In genomic region chr2:60484080-60484737, GRCh38 we compare ENCODE assay signal across 11 cellular contexts.
DNase-seq lines count a peak whose midpoint lies in the region; ATAC-seq and TF ChIP-seq lines count a peak whose summit lies in the region.
"Had no signal": no experiment of that assay in that cellular context is flagged by ENCODE, and none has a peak within 500 bp of the region (broad histone marks: within the 10 kb centered on the region; RNA-seq: fewer than 3 reads in every experiment).

No MANE protein-coding gene starts in this region.

- no peak overlapping the region for H2BK12ac ChIP-seq in mesenchymal stem cell (ENCODE audit: low read length in 2 of 2)

- H2BK5ac ChIP-seq in mesenchymal stem cell (ENCODE audit: low read depth, low read length, poor library complexity, severe bottlenecking), result no peak overlapping the region

- H3K4me2 ChIP-seq in BLaER1 treated with 17β-estradiol and CSF1 and Interleukin-3, amounts not matched to agents 10 nM and 100 nM, result peak overlapping the region; percentile 43 to 89 (median 74)
- peak overlapping the region; percentile 45 for H3K4me2 ChIP-seq in mesenchymal stem cell (ENCODE audit: low read length, poor library complexity, severe bottlenecking)

- H2BK120ac ChIP-seq in mesenchymal stem cell (ENCODE audit: low read depth, low read length), result no peak overlapping the region

- H3K27ac ChIP-seq in BLaER1 treated with 17β-estradiol and CSF1 and Interleukin-3, amounts not matched to agents 10 nM and 100 nM, result peak overlapping the region in 10 of 11 experiments; percentile 23 to 75 (median 54); a peak in 20 of 22 replicates
- H3K27ac ChIP-seq in mesenchymal stem cell (ENCODE audit: low read length, poor library complexity, severe bottlenecking) (peak overlapping the region; percentile 44), gastroesophageal sphincter (no peak overlapping the region)
- H3K27ac ChIP-seq: foreskin keratinocyte had no signal

- H3K9me3 Mint-ChIP-seq in brain, result no peaks in the 10 kb centered on the region

- peaks cover 60 to 83% (median 66%) of the 10 kb centered on the region in 10 experiments for H3K4me1 ChIP-seq in BLaER1 treated with 17β-estradiol and CSF1 and Interleukin-3, amounts not matched to agents 10 nM and 100 nM
- H3K4me1 ChIP-seq in mesenchymal stem cell (ENCODE audit: control insufficient read depth, insufficient read depth, low read depth, low read length) (peaks cover 21% of the 10 kb centered on the region), gastroesophageal sphincter (peaks cover 0 to 5% (median 0%) of the 10 kb centered on the region in 3 donors)

- DNase-seq in mesenchymal stem cell (peak; percentile 60), 8988T (no peak)
- DNase-seq in stimulated activated CD8-positive, alpha-beta memory T cell treated with anti-CD3 and anti-CD28 coated beads, Interleukin-4, amount 100 ng/mL, for 48 hours, result no peak
- DNase-seq: DMS153, foreskin keratinocyte, NCI-H82 had no signal

- no peak overlapping the region for H2AK5ac ChIP-seq in mesenchymal stem cell (ENCODE audit: low read length, severe bottlenecking)

- no peaks in the 10 kb centered on the region for H3K27me3 ChIP-seq in BLaER1 treated with 17β-estradiol and CSF1 and Interleukin-3, amounts not matched to agents 10 nM and 100 nM
- H3K27me3 ChIP-seq in mesenchymal stem cell (ENCODE audit: control insufficient read depth in 1 of 2, insufficient read depth in 1 of 2, low read length in 2 of 2) (no peaks in the 10 kb centered on the region), gastroesophageal sphincter (no peaks in the 10 kb centered on the region)
- H3K27me3 ChIP-seq: foreskin keratinocyte had no signal

- H3K4me3 Mint-ChIP-seq in brain, result peak overlapping the region in 4 of 5 experiments; percentile 10 to 62 (median 40)

- H4K20me1 ChIP-seq in BLaER1 treated with 17β-estradiol and CSF1 and Interleukin-3, amounts not matched to agents 10 nM and 100 nM, result peaks cover 0 to 63% (median 0%) of the 10 kb centered on the region in 11 experiments; a peak in 7 of 22 replicates

- H3K4me1 Mint-ChIP-seq in brain, result peaks cover 92% of the 10 kb centered on the region

- H3K9ac ChIP-seq in BLaER1 treated with 17β-estradiol and CSF1 and Interleukin-3, amounts not matched to agents 10 nM and 100 nM, result peak overlapping the region; percentile 3 to 61 (median 33); a peak in 14 of 22 replicates
- peak overlapping the region; percentile 5 for H3K9ac ChIP-seq in mesenchymal stem cell (ENCODE audit: low read length)

- peaks cover 21% of the 10 kb centered on the region for H3K79me1 ChIP-seq in mesenchymal stem cell (replicated peaks; ENCODE audit: low read length, poor library complexity, severe bottlenecking)

- H3K4ac ChIP-seq in mesenchymal stem cell (ENCODE audit: low read depth in 1 of 2, low read length in 2 of 2), result peak overlapping the region in 1 of 2 experiments; percentile 35

- H3K36me3 ChIP-seq in BLaER1 treated with 17β-estradiol and CSF1 and Interleukin-3, amounts not matched to agents 10 nM and 100 nM, result peaks cover 0 to 97% (median 62%) of the 10 kb centered on the region in 11 experiments; a peak in 15 of 22 replicates
- H3K36me3 ChIP-seq in mesenchymal stem cell (ENCODE audit: control insufficient read depth in 1 of 2, insufficient read depth in 2 of 2, low read depth in 1 of 2, low read length in 2 of 2), result peaks cover 0 to 5% of the 10 kb centered on the region in 2 experiments
- no peaks in the 10 kb centered on the region for H3K36me3 ChIP-seq in gastroesophageal sphincter

- no peak overlapping the region for H3K14ac ChIP-seq in mesenchymal stem cell (ENCODE audit: low read length in 2 of 2)

- H2BK15ac ChIP-seq in mesenchymal stem cell (ENCODE audit: low read depth, poor library complexity, severe bottlenecking), result no peak overlapping the region

- TF ChIP-seq CTCF in brain (conservative IDR thresholded peaks at IDR 0.05) (no peak), gastroesophageal sphincter (IDR thresholded peaks at IDR 0.05) (no peak)

- H3K18ac ChIP-seq in mesenchymal stem cell (ENCODE audit: low read depth in 1 of 2, low read length in 2 of 2), result no peak overlapping the region

- peaks cover 0 to 6% (median 0%) of the 10 kb centered on the region in 11 experiments; a peak in 1 of 22 replicates for H3K9me3 ChIP-seq in BLaER1 treated with 17β-estradiol and CSF1 and Interleukin-3, amounts not matched to agents 10 nM and 100 nM (replicated peaks in 1 of 11)
- H3K9me3 ChIP-seq in mesenchymal stem cell (ENCODE audit: control insufficient read depth, low read length) (no peaks in the 10 kb centered on the region), gastroesophageal sphincter (no peaks in the 10 kb centered on the region)

- ATAC-seq in HG02763 (IDR thresholded peaks at IDR 0.05; ENCODE audit: unreplicated experiment), result peak; percentile 36
- ATAC-seq in HG03439 (IDR thresholded peaks at IDR 0.05; ENCODE audit: unreplicated experiment), result no peak
- ATAC-seq in gastroesophageal sphincter, result no peak

- H4K91ac ChIP-seq in mesenchymal stem cell (ENCODE audit: low read length), result no peak overlapping the region

- H3K4me3 ChIP-seq in BLaER1 treated with 17β-estradiol and CSF1 and Interleukin-3, amounts not matched to agents 10 nM and 100 nM, result peak overlapping the region in 5 of 10 experiments; percentile 6 to 49 (median 22); a peak in 4 of 20 replicates
- H3K4me3 ChIP-seq in mesenchymal stem cell (ENCODE audit: insufficient read depth in 1 of 2, low read depth in 1 of 2, low read length in 2 of 2) (no peak overlapping the region), gastroesophageal sphincter (no peak overlapping the region)

- no peaks in the 10 kb centered on the region for H3K27me3 Mint-ChIP-seq in brain

- WGBS in mesenchymal stem cell, result 32% methylated on average over 9 of the region's 11 CpGs
- 50 to 61% methylated on average over 7 to 11 of the region's 11 CpGs for WGBS in gastroesophageal sphincter (ENCODE audit: low coverage in 1 of 2), 2 donors

- H4K8ac ChIP-seq in mesenchymal stem cell (ENCODE audit: low read length), result no peak overlapping the region

- TF ChIP-seq POLR2A in gastroesophageal sphincter (IDR thresholded peaks at IDR 0.05), result no peak

- H2AFZ ChIP-seq in mesenchymal stem cell (ENCODE audit: low read depth, low read length), result no peak overlapping the region

- no peak overlapping the region for H3K23ac ChIP-seq in mesenchymal stem cell (ENCODE audit: low read length in 2 of 2)

- no peak for TF ChIP-seq EP300 in gastroesophageal sphincter (IDR thresholded peaks at IDR 0.05)

- H3K36me3 Mint-ChIP-seq in brain, result peaks cover 30% of the 10 kb centered on the region

- H3K27ac Mint-ChIP-seq in brain, result peak overlapping the region; percentile 39 to 86 (median 73)

Comparison
In these comparisons a context has a peak if more than half of its experiments do, and no peak if none do; other contexts are left out.
1. H3K27ac ChIP-seq: peak in BLaER1 treated with 17β-estradiol and CSF1 and Interleukin-3, amounts not matched to agents 10 nM and 100 nM (10 of 11) and mesenchymal stem cell (single experiment); none in gastroesophageal sphincter (0 of 4).